ENCODE assay signal across 21 cellular contexts in the genomic region with DNA sequence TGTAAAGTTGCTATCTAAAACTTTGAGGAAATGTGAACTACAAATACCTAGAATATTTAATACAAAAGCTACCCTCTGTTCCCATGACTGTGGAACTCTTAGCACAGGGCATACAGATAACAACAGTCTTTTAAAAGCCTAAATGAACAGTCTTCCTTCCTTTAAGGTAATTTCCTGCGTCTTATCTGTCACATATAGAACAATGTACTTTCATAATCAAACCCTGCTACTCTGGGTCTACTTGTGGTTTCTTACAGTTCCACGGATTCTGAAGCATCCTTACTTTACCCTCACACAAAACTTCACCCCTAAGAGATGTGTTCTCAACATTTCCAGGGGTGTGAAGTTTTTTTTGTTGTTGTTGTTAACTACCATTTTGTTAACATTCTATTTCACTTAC. TPM values are rescaled to one million over a fixed set of nuclear protein-coding genes. Genes with fewer than 3 reads are reported as not detected.
DNase-seq lines count a peak whose midpoint lies in the region; ATAC-seq, FAIRE-seq and TF ChIP-seq lines count a peak whose summit lies in the region.
"Had no signal": no experiment of that assay in that cellular context is flagged by ENCODE, and none has a peak within 500 bp of the region (broad histone marks: within the 10 kb centered on the region; RNA-seq: fewer than 3 reads in every experiment).

No MANE protein-coding gene starts in this region.

- H3K27me3 ChIP-seq in HepG2 (ENCODE audit: control insufficient read depth in 1 of 2, insufficient read depth in 2 of 2, low read length in 2 of 2), result no peaks in the 10 kb centered on the region
- no peaks in the 10 kb centered on the region for H3K27me3 ChIP-seq in right lobe of liver
- no peaks in the 10 kb centered on the region for H3K27me3 ChIP-seq in body of pancreas
- no peaks in the 10 kb centered on the region for H3K27me3 ChIP-seq in keratinocyte (ENCODE audit: control insufficient read depth, extremely low read depth, insufficient read depth, low read length)
- H3K27me3 ChIP-seq: SJCRH30 had no signal

- H3K79me2 ChIP-seq in HepG2 (ENCODE audit: insufficient read depth, low read length) (peaks cover 68% of the 10 kb centered on the region), keratinocyte (ENCODE audit: control insufficient read depth, insufficient read depth, low read length) (peaks cover 88% of the 10 kb centered on the region)

- DNase-seq in HepG2 (ENCODE audit: low spot score) (no peak), right lobe of liver (no peak), body of pancreas (no peak), keratinocyte (ENCODE audit: low read depth, low spot score) (no peak), AML-193 (lab: John Stamatoyannopoulos, UW) (no peak), SW480 (ENCODE audit: low spot score) (no peak)
- DNase-seq: activated CD8-positive, alpha-beta memory T cell treated with anti-CD3 and anti-CD28 coated beads, Interleukin-2, amount 50 U/mL, for 4 hours; activated gamma-delta T cell treated with Interleukin-2 at 50 U/mL for 16 hours; amygdala; CD8-positive, alpha-beta T cell; foreskin melanocyte; NCI-H187 treated with DMSO at 0.1 percent for 48 hours; NCI-H510A; SJCRH30; stimulated activated CD4-positive, alpha-beta T cell treated with anti-CD3 and anti-CD28 coated beads, Interleukin-15, amount 100 ng/mL, for 24 hours; stimulated activated naive CD4-positive, alpha-beta T cell treated with Interleukin-2 at 50 U/mL for 16 hours; upper lobe of right lung had no signal

- in situ Hi-C loops in HepG2 (cut with HindIII; ENCODE audit: extremely low pct_ligation_motif_present, low pct_unique_long_range_greater_than_20kb), result no loop called here

- no peak for TF ChIP-seq RAD21 in HepG2 (CRISPR knock-in tag; IDR thresholded peaks at IDR 0.05)

- H3K4me1 ChIP-seq in HepG2 (ENCODE audit: insufficient read depth, low read length), result peaks cover 52% of the 10 kb centered on the region
- peaks cover 0 to 34% (median 12%) of the 10 kb centered on the region in 4 donors for H3K4me1 ChIP-seq in right lobe of liver
- peaks cover 40% of the 10 kb centered on the region for H3K4me1 ChIP-seq in body of pancreas
- H3K4me1 ChIP-seq in keratinocyte (ENCODE audit: control insufficient read depth, extremely low read depth, insufficient read depth, low read length), result peaks cover 49% of the 10 kb centered on the region
- H3K4me1 ChIP-seq: SJCRH30 had no signal

- FAIRE-seq in HepG2 (lab: Jason Lieb, UNC) (no peak), keratinocyte (lab: Jason Lieb, UNC) (no peak)
- FAIRE-seq: GM18507 had no signal

- H3K27ac ChIP-seq in HepG2 (ENCODE audit: extremely low read length, insufficient read depth, low read length), result peak overlapping the region; percentile 25
- H3K27ac ChIP-seq in right lobe of liver, result no peak overlapping the region
- H3K27ac ChIP-seq in body of pancreas, result peak overlapping the region in 3 of 4 donors; percentile 38 to 87 (median 40)
- H3K27ac ChIP-seq in keratinocyte (ENCODE audit: control insufficient read depth, insufficient read depth, low read length), result peak overlapping the region; percentile 84
- H3K27ac ChIP-seq: SJCRH30, upper lobe of right lung had no signal

- no peaks in the 10 kb centered on the region for H3K9me1 ChIP-seq in keratinocyte (ENCODE audit: control insufficient read depth, extremely low read depth, insufficient read depth, low read length)

- ATAC-seq in HepG2 (no peak), right lobe of liver (no peak), body of pancreas (no peak), GM19324 (IDR thresholded peaks at IDR 0.05; ENCODE audit: low FRiP score, unreplicated experiment) (no peak), HG02798 (IDR thresholded peaks at IDR 0.05; ENCODE audit: poor library complexity, unreplicated experiment) (no peak)
- ATAC-seq: CD8-positive, alpha-beta T cell; upper lobe of right lung had no signal

- H2AFZ ChIP-seq in HepG2 (ENCODE audit: low read length) (no peak overlapping the region), keratinocyte (ENCODE audit: control insufficient read depth, low read length) (peak overlapping the region; percentile 64)

- 95% methylated on average over 2 of the region's 2 CpGs for WGBS in HepG2 (ENCODE audit: low lambda C conversion rate)
- 45% methylated on average over 2 of the region's 2 CpGs for WGBS in right lobe of liver (ENCODE audit: insufficient coverage, low coverage, low lambda C conversion rate, missing lambda C conversion rate)
- 50 to 60% methylated on average over 2 of the region's 2 CpGs for WGBS in body of pancreas, 2 donors

- H3K4me3 ChIP-seq in HepG2 (replicated peaks in 1 of 3; ENCODE audit: insufficient read depth in 1 of 3, low read depth in 2 of 3, low read length in 3 of 3), result no peak overlapping the region
- no peak overlapping the region for H3K4me3 ChIP-seq in right lobe of liver
- no peak overlapping the region for H3K4me3 ChIP-seq in body of pancreas
- peak overlapping the region in 2 of 3 experiments; percentile 46 for H3K4me3 ChIP-seq in keratinocyte (ENCODE audit: control insufficient read depth in 2 of 3, extremely low read depth in 1 of 3, insufficient read depth in 2 of 3, low read depth in 1 of 3, low read length in 3 of 3)
- H3K4me3 ChIP-seq: MG63, SJCRH30, upper lobe of right lung had no signal

- H3K9me3 ChIP-seq in HepG2 (ENCODE audit: low read length) (no peaks in the 10 kb centered on the region), right lobe of liver (no peaks in the 10 kb centered on the region), body of pancreas (no peaks in the 10 kb centered on the region), keratinocyte (ENCODE audit: control insufficient read depth, low read depth, low read length) (no peaks in the 10 kb centered on the region)
- H3K9me3 ChIP-seq: MG63, SJCRH30, upper lobe of right lung had no signal

- H3K4me2 ChIP-seq in HepG2 (ENCODE audit: low read depth, low read length) (no peak overlapping the region; the same call in 1 of the 2 replicates), keratinocyte (ENCODE audit: control insufficient read depth, extremely low read depth, insufficient read depth, low read depth, low read length) (peak overlapping the region; percentile 94)

- POLR2A ChIA-PET in HepG2 (lab: Yijun Ruan, JAX), result no interaction called here

- H3K9ac ChIP-seq in HepG2 (ENCODE audit: insufficient read depth, low read depth, low read length) (no peak overlapping the region), keratinocyte (ENCODE audit: control insufficient read depth, extremely low read depth, insufficient read depth, low read length) (peak overlapping the region; percentile 57)

- peaks cover 6% of the 10 kb centered on the region for H4K20me1 ChIP-seq in HepG2 (ENCODE audit: insufficient read depth, low read length)
- no peaks in the 10 kb centered on the region for H4K20me1 ChIP-seq in keratinocyte (ENCODE audit: control insufficient read depth, extremely low read depth, insufficient read depth, low read length)

- BruUV-seq in HepG2 (replicated peaks; lab: Mats Ljungman, UMichigan), result no TSS peak

- CTCF ChIA-PET in HepG2 (lab: Yijun Ruan, JAX; ENCODE audit: low intra/inter-chr PET ratio, low total read pairs), result no interaction called here

- intact Hi-C loops in HepG2 (cut with micrococcal nuclease; ENCODE audit: unreplicated experiment), result no loop called here
- intact Hi-C loops in right lobe of liver (cut with DNase I), result no loop called here
- intact Hi-C loops in body of pancreas (cut with DNase I), result no loop called here

- TF ChIP-seq CTCF in HepG2 (CRISPR knock-in tag; IDR thresholded peaks at IDR 0.05) (no peak), right lobe of liver (IDR thresholded peaks at IDR 0.05) (no peak), body of pancreas (IDR thresholded peaks at IDR 0.05) (no peak), keratinocyte (optimal IDR thresholded peaks at IDR 0.05 in 1 of 3, IDR thresholded peaks at IDR 0.05 in 1 of 3, conservative IDR thresholded peaks at IDR 0.05 in 1 of 3; ENCODE audit: extremely low read depth in 1 of 3, insufficient read depth in 2 of 3, low read length in 3 of 3) (no peak)

- peaks cover 0 to 6% of the 10 kb centered on the region in 2 experiments; a peak in 1 of 5 replicates for H3K36me3 ChIP-seq in HepG2 (replicated peaks in 1 of 2; ENCODE audit: control insufficient read depth in 1 of 2, insufficient read depth in 2 of 2, low read length in 2 of 2)
- no peaks in the 10 kb centered on the region for H3K36me3 ChIP-seq in right lobe of liver
- H3K36me3 ChIP-seq in body of pancreas (replicated peaks in 1 of 2; ENCODE audit: insufficient read depth in 1 of 2, low read depth in 2 of 2), result no peaks in the 10 kb centered on the region
- H3K36me3 ChIP-seq in keratinocyte (ENCODE audit: control insufficient read depth in 2 of 2, extremely low read depth in 1 of 2, insufficient read depth in 2 of 2, low read length in 2 of 2), result peaks cover 0 to 4% of the 10 kb centered on the region in 2 experiments
- H3K36me3 ChIP-seq: MG63, SJCRH30, upper lobe of right lung had no signal

- TF ChIP-seq POLR2A in HepG2 (IDR thresholded peaks at IDR 0.05; ENCODE audit: insufficient read depth in 1 of 2, low read depth in 2 of 2, low read length in 2 of 2) (no peak), right lobe of liver (IDR thresholded peaks at IDR 0.05) (no peak), body of pancreas (IDR thresholded peaks at IDR 0.05) (no peak)

- dilution Hi-C loops in keratinocyte (cut with MboI; ENCODE audit: extremely low pct_ligation_motif_present, low sequenced_read_pairs), result no loop called here

- TF ChIP-seq EP300 in HepG2 (IDR thresholded peaks at IDR 0.05; ENCODE audit: low read depth in 2 of 2, low read length in 2 of 2), result no peak
- no peak for TF ChIP-seq EP300 in HepG2 (CRISPR knock-in tag; IDR thresholded peaks at IDR 0.05; ENCODE audit: borderline replicate concordance)

RNA-seq across cellular contexts. Expression of gene PKP2, which starts 5.1 kb away (rescaled TPM):
- total RNA-seq in HepG2 (2016; rRNA removed; fragmentation: Illumina TruSeq; extraction: Trizol) (25.3 and 27.5 TPM in 2 replicates), right lobe of liver (10 to 100 TPM; 17.2 to 54.7 (median 23.8) TPM), body of pancreas (10 to 100 TPM in 1 of 2 donors, 1 to 10 TPM in 1; 6.9 to 31.9 TPM)
- total RNA-seq in HepG2 (2016; cell fraction: cytosol; rRNA removed; fragmentation: Illumina TruSeq; extraction: Trizol; ENCODE audit: low read depth), result 4.7 and 5.4 TPM in 2 replicates
- 25.1 and 27.8 TPM in 2 replicates for total RNA-seq in HepG2 (2016; cell fraction: insoluble cytoplasmic fraction; rRNA removed; fragmentation: Illumina TruSeq; extraction: Trizol)
- total RNA-seq in HepG2 (2016; cell fraction: membrane; rRNA removed; fragmentation: Illumina TruSeq; extraction: Trizol), result 13.0 and 15.4 TPM in 2 replicates
- 33.3 and 34.1 TPM in 2 replicates for total RNA-seq in HepG2 (2016; cell fraction: nucleus; rRNA removed; fragmentation: Illumina TruSeq; extraction: Trizol)
- polyA plus RNA-seq in HepG2 (2011; rRNA removed) (11.5 and 15.1 TPM in 2 replicates), keratinocyte (38.2 to 55.5 TPM (median 50.4 TPM) in 3 replicates)
- polyA plus RNA-seq in HepG2 (2011; cell fraction: cytosol; rRNA removed), result 10.5 and 12.5 TPM in 2 replicates
- polyA plus RNA-seq in HepG2 (2011; cell fraction: nucleus; rRNA removed), result 10.5 and 14.0 TPM in 2 replicates
- polyA plus RNA-seq in HepG2 (2012), result 8.6 and 13.0 TPM in 2 replicates
- polyA plus RNA-seq in HepG2 (2016; cell fraction: cytosol; fragmentation: Illumina TruSeq; extraction: Trizol; ENCODE audit: low read depth), result 3.6 and 4.0 TPM in 2 replicates
- polyA plus RNA-seq in HepG2 (2016; cell fraction: insoluble cytoplasmic fraction; fragmentation: Illumina TruSeq; extraction: Trizol; ENCODE audit: low read depth), result 29.1 and 36.7 TPM in 2 replicates
- polyA plus RNA-seq in HepG2 (2016; cell fraction: membrane; fragmentation: Illumina TruSeq; extraction: Trizol; ENCODE audit: low read depth), result 8.6 and 9.7 TPM in 2 replicates
- 20.5 and 26.3 TPM in 2 replicates for polyA plus RNA-seq in HepG2 (2016; cell fraction: nucleus; fragmentation: Illumina TruSeq; extraction: Trizol; ENCODE audit: insufficient read depth, low read depth)
- 10.4 and 30.2 TPM in 2 replicates for polyA minus RNA-seq in HepG2 (2011; rRNA and poly(A)+ RNA removed; ENCODE audit: low replicate concordance)
- polyA minus RNA-seq in HepG2 (2011; cell fraction: cytosol; rRNA and poly(A)+ RNA removed), result 14.1 and 17.4 TPM in 2 replicates
- 57.2 and 60.5 TPM in 2 replicates for polyA minus RNA-seq in HepG2 (2011; cell fraction: nucleus; rRNA and poly(A)+ RNA removed)
- polyA plus RNA-seq in keratinocyte (2011; ENCODE audit: low read depth), result 12.8 TPM
- 38.8 and 54.4 TPM in 2 replicates for polyA plus RNA-seq in keratinocyte (2011; cell fraction: cytosol; rRNA removed)
- 54.9 and 60.9 TPM in 2 replicates for polyA plus RNA-seq in keratinocyte (2011; cell fraction: nucleus; rRNA removed)
- 23.9 and 43.6 TPM in 2 replicates for polyA plus RNA-seq in keratinocyte (2012; ENCODE audit: low replicate concordance)
- 43.3 to 81.9 TPM (median 56.8 TPM) in 3 replicates for polyA minus RNA-seq in keratinocyte
- 52.0 TPM for polyA minus RNA-seq in keratinocyte (2011; cell fraction: cytosol; rRNA and poly(A)+ RNA removed)
- 61.7 and 80.4 TPM in 2 replicates for polyA minus RNA-seq in keratinocyte (2011; cell fraction: nucleus; rRNA and poly(A)+ RNA removed)
- total RNA-seq: CD8-positive, alpha-beta T cell had no signal

Comparison
In these comparisons a context has a peak if more than half of its experiments do, and no peak if none do; other contexts are left out.
1. H3K27ac ChIP-seq: peak in HepG2 (single experiment), body of pancreas (3 of 4) and keratinocyte (single experiment); none in right lobe of liver (0 of 3).
2. H3K4me3 ChIP-seq: peak in keratinocyte (2 of 3); none in HepG2 (0 of 3), right lobe of liver (0 of 3) and body of pancreas (0 of 2).